6 cellular contexts compared by ENCODE assay signal in the genomic region with DNA sequence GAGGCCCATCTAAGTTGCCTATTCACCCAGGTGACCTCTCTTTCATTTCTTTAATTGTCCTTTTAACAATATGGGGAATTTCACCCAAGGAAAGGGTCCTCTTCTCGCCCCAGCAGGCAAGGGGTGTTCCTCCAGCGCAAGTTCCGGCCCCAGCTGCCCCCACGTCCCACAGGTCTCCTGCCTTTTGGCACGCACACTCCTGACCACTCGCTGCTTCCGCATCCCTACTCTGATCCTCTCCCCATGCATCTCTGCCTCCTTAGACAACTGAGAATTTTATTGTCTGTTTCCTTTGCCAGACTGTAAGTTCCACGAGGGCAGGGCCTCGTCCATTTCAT. TPM values are rescaled to one million over a fixed set of nuclear protein-coding genes. Genes with fewer than 3 reads are reported as not detected.
DNase-seq lines count a peak whose midpoint lies in the region; ATAC-seq, FAIRE-seq and TF ChIP-seq lines count a peak whose summit lies in the region.

No MANE protein-coding gene starts in this region.

- peak overlapping the region; percentile 95 for H2AFZ ChIP-seq in SU-DHL-6 (ENCODE audit: low read depth, low read length, severe bottlenecking)

- H3K9me3 Mint-ChIP-seq in immature natural killer cell, result peaks cover 0 to 1% (median 0%) of the 10 kb centered on the region in 6 donors

- no peak for FAIRE-seq in GM19239 (lab: Jason Lieb, UNC)

- peaks cover 14 to 44% (median 30%) of the 10 kb centered on the region in 3 donors for H3K27me3 Mint-ChIP-seq in immature natural killer cell (ENCODE audit: low read depth in 3 of 3)

- H3K27ac Mint-ChIP-seq in immature natural killer cell, result peak overlapping the region; percentile 94 to 100 (median 99)

- TF ChIP-seq CTCF in AG09309 (IDR thresholded peaks at IDR 0.05; ENCODE audit: control insufficient read depth, insufficient read depth, low read depth, low read length, missing control alignments), result no peak
- TF ChIP-seq CTCF in SU-DHL-6 (IDR thresholded peaks at IDR 0.05; ENCODE audit: insufficient read depth, low read length, poor library complexity, severe bottlenecking), result no peak

- peak overlapping the region; percentile 99 for H3K9ac ChIP-seq in SU-DHL-6 (ENCODE audit: low read length)

- no peaks in the 10 kb centered on the region for H3K27me3 ChIP-seq in SU-DHL-6 (ENCODE audit: low read length)

- H3K4me1 Mint-ChIP-seq in immature natural killer cell, result peaks cover 40 to 49% of the 10 kb centered on the region in 2 donors

- H3F3A ChIP-seq in SU-DHL-6 (ENCODE audit: insufficient read depth), result peaks cover 20% of the 10 kb centered on the region

- no peak for ATAC-seq in GM21367 (IDR thresholded peaks at IDR 0.05; ENCODE audit: unreplicated experiment)

- H4K20me1 ChIP-seq in SU-DHL-6 (ENCODE audit: low read depth, low read length), result peaks cover 14% of the 10 kb centered on the region

- H3K36me3 Mint-ChIP-seq in immature natural killer cell, result peaks cover 4 to 8% (median 5%) of the 10 kb centered on the region in 3 donors

- H3K4me3 Mint-ChIP-seq in immature natural killer cell, result peak overlapping the region; percentile 90 to 99 (median 97)

- peaks cover 42% of the 10 kb centered on the region for H3K79me2 ChIP-seq in SU-DHL-6 (ENCODE audit: insufficient read depth, low read length)

- H3K9me3 ChIP-seq in SU-DHL-6 (ENCODE audit: insufficient read depth, low read length), result no peaks in the 10 kb centered on the region

- DNase-seq in AG09309 (ENCODE audit: low read depth) (no peak), immature natural killer cell (no peak), NCI-H128 (lab: John Stamatoyannopoulos, UW; ENCODE audit: unreplicated experiment) (no peak), GM19239 (ENCODE audit: insufficient read length, low spot score) (no peak)

- 0 out of 2 replicates have a peak, but pooled peaks cover 11% of the 10 kb centered on the region for H3K36me3 ChIP-seq in SU-DHL-6 (ENCODE audit: low read length)

- no peaks in the 10 kb centered on the region for H3K9me2 ChIP-seq in SU-DHL-6 (replicated peaks; ENCODE audit: insufficient read depth, low read length)

- H3K4me3 ChIP-seq in AG09309 (ENCODE audit: control insufficient read depth, low read depth, low read length) (peak overlapping the region; percentile 72), SU-DHL-6 (ENCODE audit: insufficient read depth, low read length, poor library complexity, severe bottlenecking) (peak overlapping the region; percentile 90)

- peak overlapping the region; percentile 97 for H3K4me2 ChIP-seq in SU-DHL-6 (ENCODE audit: low read depth, low read length, poor library complexity, severe bottlenecking)

- H3K27ac ChIP-seq in SU-DHL-6 (ENCODE audit: low read depth, low read length), result peak overlapping the region; percentile 45

RNA-seq across cellular contexts. Expression of gene ARPC2, which starts 0.7 kb away (rescaled TPM):
- 1,000 to 10,000 TPM; 1,394 to 2,060 (median 1,454) TPM for polyA plus RNA-seq in immature natural killer cell

RNA-seq across cellular contexts. Expression of gene GPBAR1, which starts 44.5 kb away (rescaled TPM):
- polyA plus RNA-seq in immature natural killer cell, result 1 to 10 TPM in 1 of 3 donors, under 1 TPM in 2; 0.19 to 2.9 (median 0.22) TPM

RNA-seq across cellular contexts. Expression of gene CXCR1, which starts 49.5 kb away (rescaled TPM):
- polyA plus RNA-seq in immature natural killer cell, result 10 to 100 TPM; 13.0 to 64.7 (median 30.5) TPM

RNA-seq across cellular contexts. Expression of gene AAMP, which starts 53.6 kb away (rescaled TPM):
- polyA plus RNA-seq in immature natural killer cell, result 100 to 1,000 TPM in 2 of 3 donors, 10 to 100 TPM in 1; 71.8 to 158 (median 101) TPM

RNA-seq across cellular contexts. Expression of gene PNKD, which starts 54.0 kb away (rescaled TPM):
- polyA plus RNA-seq in immature natural killer cell, result 100 to 1,000 TPM in 1 of 3 donors, 10 to 100 TPM in 2; 96.3 to 145 (median 98.9) TPM
